Comparison of ENCODE assay signal across 34 cellular contexts in the genomic region with DNA sequence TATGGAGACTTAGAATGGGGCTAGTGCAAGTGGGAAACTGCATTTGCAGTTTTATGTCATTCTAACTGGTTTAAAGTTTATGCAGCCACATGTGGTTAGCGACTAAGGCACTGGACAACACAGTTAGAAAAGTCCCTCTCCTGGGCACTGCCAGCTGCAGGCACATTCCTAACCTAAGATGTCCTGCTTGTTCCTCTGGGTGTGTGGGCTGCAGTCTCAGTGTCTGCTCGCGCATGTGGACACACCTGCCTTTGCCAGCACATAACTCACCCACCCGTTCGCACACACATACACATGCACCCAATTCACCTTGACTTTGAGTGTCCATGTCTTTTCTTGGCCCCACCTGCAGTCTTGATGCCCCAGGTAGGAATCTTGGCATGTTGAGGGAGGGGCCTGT. TPM values are rescaled to one million over a fixed set of nuclear protein-coding genes. Genes with fewer than 3 reads are reported as not detected.
"Had no signal": no experiment of that assay in that cellular context is flagged by ENCODE, and none has a peak within 500 bp of the region (broad histone marks: within the 10 kb centered on the region; RNA-seq: fewer than 3 reads in every experiment).

No MANE protein-coding gene starts in this region.

- FAIRE-seq: astrocyte, bronchial epithelial cell, TTC549 had no signal

- ATAC-seq: activated CD8-positive, alpha-beta T cell treated with anti-CD3 and anti-CD28 coated beads for 36 hours; activated T-cell treated with anti-CD3 and anti-CD28 coated beads, Interleukin-2, amount 50 U/mL, for 72 hours; activated T-helper 17 cell treated with anti-CD3 and anti-CD28 coated beads, Interleukin-2, amount 50 U/mL, for 72 hours; PC-3 had no signal

- H3K4me1 ChIP-seq: adrenal gland, SJSA1 had no signal

- H3K9ac ChIP-seq: SK-N-SH had no signal

- H3K9me3 ChIP-seq: adrenal gland, Peyer's patch, SJSA1, SK-N-SH had no signal

- H3K4me3 ChIP-seq: adrenal gland, Peyer's patch, SJSA1 had no signal

- H3K4me2 ChIP-seq: SK-N-SH had no signal

- DNase-seq: activated CD4-positive, alpha-beta T cell treated with anti-CD3 and anti-CD28 coated beads, Interleukin-2, amount 10 ng/mL, durations not matched to agents 24 days and 14 days; activated CD4-positive, alpha-beta T cell treated with anti-CD3 and anti-CD28 coated beads, Interleukin-2, amount 50 U/mL, for 4 hours; activated CD8-positive, alpha-beta T cell treated with anti-CD3 and anti-CD28 coated beads for 36 hours; activated effector memory CD4-positive, alpha-beta T cell treated with anti-CD3 and anti-CD28 coated beads, Interleukin-2, amount 50 U/mL, for 16 hours; activated naive CD4-positive, alpha-beta T cell; activated naive CD4-positive, alpha-beta T cell treated with anti-CD3 and anti-CD28 coated beads, Interleukin-2, amount 50 U/mL, for 16 hours; activated naive CD8-positive, alpha-beta T cell treated with anti-CD3 and anti-CD28 coated beads, Interleukin-2, amount 10 ng/mL, durations not matched to agents 7 days and 5 days; activated T-cell treated with anti-CD3 and anti-CD28 coated beads, Interleukin-2, amount 50 U/mL, for 1 hour; activated T-cell treated with anti-CD3 and anti-CD28 coated beads, Interleukin-2, amount 50 U/mL, for 72 hours; adrenal gland; caudate nucleus; Karpas-422; KBM-7; NCI-H1105; NCI-H1417 treated with DMSO at 0.1 percent for 48 hours; NCI-H187 treated with DMSO at 0.1 percent for 48 hours; NCI-H2081; NCI-H2171 treated with DMSO at 0.1 percent for 48 hours; NCI-H2227 treated with DMSO at 0.1 percent for 48 hours; NCI-H446; NCI-H510A treated with DMSO at 0.1 percent for 48 hours; NCI-H526 treated with DMSO at 0.1 percent for 48 hours; PC-3; Peyer's patch; RPMI8226; SHP77 treated with DMSO at 0.1 percent for 48 hours; SK-N-SH had no signal

- H3K27me3 ChIP-seq: adrenal gland, Peyer's patch, SJSA1 had no signal

- H3K36me3 ChIP-seq: adrenal gland, Peyer's patch, SJSA1 had no signal

- H3K27ac ChIP-seq: adrenal gland, Peyer's patch, SJSA1 had no signal

RNA-seq across cellular contexts. Expression of gene SLC22A2, which starts 18.5 kb away (rescaled TPM):
- total RNA-seq: activated CD4-positive, alpha-beta T cell treated with anti-CD3 and anti-CD28 coated beads, Interleukin-2, amount 10 ng/mL, durations not matched to agents 24 days and 14 days; activated CD8-positive, alpha-beta memory T cell treated with anti-CD3 and anti-CD28 coated beads for 36 hours; activated CD8-positive, alpha-beta T cell treated with anti-CD3 and anti-CD28 coated beads for 36 hours; activated naive CD8-positive, alpha-beta T cell treated with anti-CD3 and anti-CD28 coated beads, Interleukin-2, amount 10 ng/mL, durations not matched to agents 7 days and 5 days; activated T-cell treated with anti-CD3 and anti-CD28 coated beads, Interleukin-2, amount 50 U/mL, for 72 hours; activated T-helper 17 cell treated with anti-CD3 and anti-CD28 coated beads, Interleukin-2, amount 50 U/mL, for 72 hours; adrenal gland; astrocyte; bronchial epithelial cell; MCF 10A; PC-3; Peyer's patch; SJSA1 had no signal
- polyA plus RNA-seq: adrenal gland, SK-N-SH had no signal
